7 cellular contexts compared by ENCODE assay signal in genomic region chr18:2847341-2848144, GRCh38. TPM values are rescaled to one million over a fixed set of nuclear protein-coding genes. Genes with fewer than 3 reads are reported as not detected.
A peak's percentile ranks its signal among the peaks of the same experiment; 100 is the strongest.
DNase-seq lines count a peak whose midpoint lies in the region; ATAC-seq and TF ChIP-seq lines count a peak whose summit lies in the region.

No MANE protein-coding gene starts in this region.

- peak overlapping the region; percentile 59 for H3K9ac ChIP-seq in Karpas-422 (ENCODE audit: low read length)

- peak overlapping the region; percentile 88 for H3K27ac Mint-ChIP-seq in stimulated activated memory B cell treated with anti-CD40 and anti-IgM and Interleukin-4, amounts not matched to agents 10 μg/mL and 1 μg/mL and 100 μg/mL, for 72 hours

- no peaks in the 10 kb centered on the region for H3K9me2 ChIP-seq in Karpas-422 (replicated peaks; ENCODE audit: insufficient read depth, low read length)

- H3K27me3 ChIP-seq in Karpas-422 (ENCODE audit: low read length) (peaks cover 7% of the 10 kb centered on the region; the same call in 1 of the 2 replicates), brain microvascular endothelial cell (replicated peaks) (no peaks in the 10 kb centered on the region)

- no peaks in the 10 kb centered on the region for H3K36me3 ChIP-seq in Karpas-422 (ENCODE audit: insufficient read depth, low read length)
- H3K36me3 ChIP-seq in brain microvascular endothelial cell (replicated peaks), result no peaks in the 10 kb centered on the region

- DNase-seq in Karpas-422, result peak; percentile 48
- peak; percentile 24 for DNase-seq in brain microvascular endothelial cell
- DNase-seq in left lobe of liver (ENCODE audit: low spot score), result peak; percentile 42
- no peak for DNase-seq in H4 (ENCODE audit: low spot score)

- no peaks in the 10 kb centered on the region for H3K79me2 ChIP-seq in Karpas-422 (ENCODE audit: low read length)

- in situ Hi-C loops in brain microvascular endothelial cell (cut with HindIII; ENCODE audit: low pct_ligation_motif_present, low sequenced_read_pairs), result no loop called here

- H3K4me1 ChIP-seq in Karpas-422 (ENCODE audit: low read length), result peaks cover 45% of the 10 kb centered on the region

- peak; percentile 27 for ATAC-seq in GM19395 (IDR thresholded peaks at IDR 0.05; ENCODE audit: unreplicated experiment)
- ATAC-seq in left lobe of liver, result peak; percentile 19
- peak; percentile 77 for ATAC-seq in stimulated activated memory B cell treated with anti-CD40 and anti-IgM and Interleukin-4, amounts not matched to agents 10 μg/mL and 1 μg/mL and 100 μg/mL, for 72 hours
- no peak for ATAC-seq in HG02763 (IDR thresholded peaks at IDR 0.05; ENCODE audit: unreplicated experiment)

- H3K4me2 ChIP-seq in Karpas-422 (ENCODE audit: low read depth, low read length, poor library complexity, severe bottlenecking), result peak overlapping the region; percentile 70

- H3K4me3 Mint-ChIP-seq in stimulated activated memory B cell treated with anti-CD40 and anti-IgM and Interleukin-4, amounts not matched to agents 10 μg/mL and 1 μg/mL and 100 μg/mL, for 72 hours, result peak overlapping the region; percentile 97

- H3K4me3 ChIP-seq in Karpas-422 (ENCODE audit: low read length), result peak overlapping the region; percentile 53
- peak overlapping the region; percentile 58 for H3K4me3 ChIP-seq in brain microvascular endothelial cell (ENCODE audit: low read depth, low read length)

- peak overlapping the region; percentile 27; the same call in 1 of the 2 replicates for H2AFZ ChIP-seq in Karpas-422 (ENCODE audit: low read length)

- no peaks in the 10 kb centered on the region for H4K20me1 ChIP-seq in Karpas-422 (ENCODE audit: insufficient read depth, low read depth, low read length)

- H3K9me3 ChIP-seq in Karpas-422 (ENCODE audit: low read length), result no peaks in the 10 kb centered on the region

- no peaks in the 10 kb centered on the region for H3K9me3 Mint-ChIP-seq in stimulated activated memory B cell treated with anti-CD40 and anti-IgM and Interleukin-4, amounts not matched to agents 10 μg/mL and 1 μg/mL and 100 μg/mL, for 72 hours

- peaks cover 24% of the 10 kb centered on the region for H3K36me3 Mint-ChIP-seq in stimulated activated memory B cell treated with anti-CD40 and anti-IgM and Interleukin-4, amounts not matched to agents 10 μg/mL and 1 μg/mL and 100 μg/mL, for 72 hours

- peaks cover 67% of the 10 kb centered on the region for H3K4me1 Mint-ChIP-seq in stimulated activated memory B cell treated with anti-CD40 and anti-IgM and Interleukin-4, amounts not matched to agents 10 μg/mL and 1 μg/mL and 100 μg/mL, for 72 hours

- H3K27me3 Mint-ChIP-seq in stimulated activated memory B cell treated with anti-CD40 and anti-IgM and Interleukin-4, amounts not matched to agents 10 μg/mL and 1 μg/mL and 100 μg/mL, for 72 hours, result peaks cover 14% of the 10 kb centered on the region

- no peak for TF ChIP-seq CTCF in brain microvascular endothelial cell (IDR thresholded peaks at IDR 0.05; ENCODE audit: low read depth, low read length, missing control alignments)

- H3K27ac ChIP-seq in Karpas-422 (ENCODE audit: low read length), result no peak overlapping the region
- no peak overlapping the region for H3K27ac ChIP-seq in brain microvascular endothelial cell

RNA-seq across cellular contexts. Expression of gene EMILIN2, which starts 0.7 kb away (rescaled TPM):
- 1.8 and 2.3 TPM in 2 replicates for total RNA-seq in Karpas-422 (2014; rRNA removed; shearing (Covaris generic); ENCODE audit: low replicate concordance)
- 0.53 TPM for total RNA-seq in left lobe of liver
- 3.0 and 3.8 TPM in 2 replicates for total RNA-seq in H4 (2014; rRNA removed; shearing (Covaris generic))
